ENCODE assay signal across 2 cellular contexts in genomic region chr3:58531956-58532355, GRCh38.
TF ChIP-seq lines count a peak whose summit lies in the region.

No MANE protein-coding gene starts in this region.

TF ChIP-seq in liver, 16 proteins besides CTCF, POLR2A, EP300 and RAD21:
- TF ChIP-seq RXRA (IDR thresholded peaks at IDR 0.05) (peak in 1 of 2 donors; percentile 49), FOXA1 (IDR thresholded peaks at IDR 0.05) (no peak)

TF ChIP-seq in HepG2, 621 proteins besides CTCF, POLR2A, EP300 and RAD21:
- no peak for TF ChIP-seq ZNF225 (CRISPR knock-in tag; IDR thresholded peaks at IDR 0.05)
- TF ChIP-seq SRF (IDR thresholded peaks at IDR 0.05; ENCODE audit: low read depth, low read length) = no peak
- no peak for TF ChIP-seq SMARCC2 (IDR thresholded peaks at IDR 0.05)
- no peak for TF ChIP-seq ZNF558 (CRISPR knock-in tag; IDR thresholded peaks at IDR 0.05; ENCODE audit: borderline replicate concordance)
- no peak for TF ChIP-seq DPF2 (CRISPR knock-in tag; IDR thresholded peaks at IDR 0.05; ENCODE audit: borderline replicate concordance, low read depth)
- TF ChIP-seq FIP1L1 (IDR thresholded peaks at IDR 0.05; ENCODE audit: borderline replicate concordance, insufficient read depth, low read depth, low read length) = no peak
- TF ChIP-seq, protein P1, sequence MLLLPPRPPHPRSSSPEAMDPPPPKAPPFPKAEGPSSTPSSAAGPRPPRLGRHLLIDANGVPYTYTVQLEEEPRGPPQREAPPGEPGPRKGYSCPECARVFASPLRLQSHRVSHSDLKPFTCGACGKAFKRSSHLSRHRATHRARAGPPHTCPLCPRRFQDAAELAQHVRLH (CRISPR knock-in tag; IDR thresholded peaks at IDR 0.05; ENCODE audit: borderline replicate concordance, low read depth) = no peak
- TF ChIP-seq PHF5A (CRISPR knock-in tag; IDR thresholded peaks at IDR 0.05; ENCODE audit: low read depth, unreplicated experiment) = no peak
- TF ChIP-seq ZNF777 (CRISPR knock-in tag; IDR thresholded peaks at IDR 0.05) = no peak
- no peak for TF ChIP-seq GZF1 (CRISPR knock-in tag; IDR thresholded peaks at IDR 0.05)
- no peak for TF ChIP-seq MATR3 (CRISPR knock-in tag; IDR thresholded peaks at IDR 0.05)
- no peak for TF ChIP-seq NR2F6 (IDR thresholded peaks at IDR 0.05)
- no peak for TF ChIP-seq NR2F6 (CRISPR knock-in tag; IDR thresholded peaks at IDR 0.05)
- TF ChIP-seq KDM1A (CRISPR knock-in tag; IDR thresholded peaks at IDR 0.05) = no peak
- TF ChIP-seq RBM39 (IDR thresholded peaks at IDR 0.05; ENCODE audit: low read depth, low read length, poor library complexity, severe bottlenecking) = no peak
- TF ChIP-seq MNT (IDR thresholded peaks at IDR 0.05) = no peak
